1 cellular context compared by ENCODE assay signal in genomic region chr1:2302292-2302925, GRCh38.
TF ChIP-seq lines count a peak whose summit lies in the region.

No MANE protein-coding gene starts in this region.

TF ChIP-seq in WTC11, 78 proteins besides CTCF, POLR2A, EP300 and RAD21 (continued from another document):
- no peak for TF ChIP-seq E2F5 (CRISPR knock-in tag; IDR thresholded peaks at IDR 0.05)
- no peak for TF ChIP-seq AFF4 (CRISPR knock-in tag; IDR thresholded peaks at IDR 0.05; ENCODE audit: borderline replicate concordance)
